25 cellular contexts compared by ENCODE assay signal in genomic region chr20:21353236-21353635, GRCh38. TPM values are rescaled to one million over a fixed set of nuclear protein-coding genes. Genes with fewer than 3 reads are reported as not detected.
DNase-seq lines count a peak whose midpoint lies in the region; TF ChIP-seq lines count a peak whose summit lies in the region.
"Had no signal": no experiment of that assay in that cellular context is flagged by ENCODE, and none has a peak within 500 bp of the region (broad histone marks: within the 10 kb centered on the region; RNA-seq: fewer than 3 reads in every experiment).

No MANE protein-coding gene starts in this region.

- peaks cover 6 to 20% (median 16%) of the 10 kb centered on the region in 3 donors for H3K36me3 Mint-ChIP-seq in immature natural killer cell

- intact Hi-C loops in A673 (cut with micrococcal nuclease; ENCODE audit: unreplicated experiment) = no loop called here

- H3K27me3 ChIP-seq in ACC112 (ENCODE audit: insufficient read depth, low read length) = no peaks in the 10 kb centered on the region
- H3K27me3 ChIP-seq in A673 (replicated peaks; ENCODE audit: insufficient read depth, low read depth, low read length, poor library complexity) = no peaks in the 10 kb centered on the region
- H3K27me3 ChIP-seq: cardiac muscle cell, neural progenitor cell, thyroid gland had no signal

- H3K4me3 Mint-ChIP-seq in immature natural killer cell = no peak overlapping the region
- H3K4me3 Mint-ChIP-seq: activated naive CD8-positive, alpha-beta T cell; activated T-helper 1 cell treated with anti-CD3 and anti-CD28 coated beads, Interleukin-12 subunit alpha, Interleukin-12 subunit beta, Interleukin-2, Interleukin-4 antibody, amounts not matched to agents 30 ng/mL and 10 ng/mL and 1 ng/mL, durations not matched to agents 14 hours and 24 hours and 36 hours; CD4-positive, alpha-beta memory T cell; H9; neural progenitor cell; stimulated activated naive B cell treated with anti-CD40 and anti-IgM and Interleukin-4, amounts not matched to agents 10 μg/mL and 1 μg/mL and 100 μg/mL, for 72 hours; T-helper 2 cell treated with Interferon-gamma antibody and Interleukin-4, amounts not matched to agents 5 μg/mL and 100 μg/mL, for 36 hours had no signal

- H3K36me3 ChIP-seq in ACC112 (ENCODE audit: insufficient read depth, low read length) = peaks cover 27% of the 10 kb centered on the region
- H3K36me3 ChIP-seq in A673 (ENCODE audit: insufficient read depth, low read length, poor library complexity, severe bottlenecking) = peaks cover 52% of the 10 kb centered on the region

- DNase-seq in HS-27A (ENCODE audit: low read depth) (peak; percentile 36), astrocyte of the spinal cord (ENCODE audit: low read depth, low spot score) (peak; percentile 38), iris pigment epithelial cell (ENCODE audit: low read depth) (peak; percentile 82), immature natural killer cell (no peak), NCI-H345 (lab: John Stamatoyannopoulos, UW) (no peak), midbrain (lab: John Stamatoyannopoulos, UW) (no peak), A673 (ENCODE audit: low spot score) (no peak)
- DNase-seq: activated CD4-positive, CD25-positive, alpha-beta regulatory T cell treated with anti-CD3 and anti-CD28 coated beads, Interleukin-2, amount 50 U/mL, for 72 hours; CD4-positive, alpha-beta memory T cell; DMS53; H9; left colon; NCI-H1092 treated with DMSO at 0.1 percent for 48 hours; NCI-H526 treated with DMSO at 0.1 percent for 48 hours; right cardiac atrium; stimulated activated naive B cell treated with anti-CD40 and anti-IgM and Interleukin-4, amounts not matched to agents 10 μg/mL and 1 μg/mL and 100 μg/mL, for 72 hours; thyroid gland had no signal

- H3K9me3 ChIP-seq in A673 (ENCODE audit: low read depth, low read length, poor library complexity, severe bottlenecking) = no peaks in the 10 kb centered on the region
- H3K9me3 ChIP-seq: thyroid gland had no signal

- no peaks in the 10 kb centered on the region for H3K4me1 Mint-ChIP-seq in immature natural killer cell
- H3K4me1 Mint-ChIP-seq: H9; stimulated activated naive B cell treated with anti-CD40 and anti-IgM and Interleukin-4, amounts not matched to agents 10 μg/mL and 1 μg/mL and 100 μg/mL, for 72 hours had no signal

- no peak overlapping the region for H3K4me3 ChIP-seq in ACC112 (ENCODE audit: low read depth, low read length)
- no peak overlapping the region for H3K4me3 ChIP-seq in astrocyte of the spinal cord (ENCODE audit: low read depth, low read length)
- H3K4me3 ChIP-seq in A673 (ENCODE audit: low read depth, low read length, poor library complexity, severe bottlenecking) = no peak overlapping the region
- H3K4me3 ChIP-seq: cardiac muscle cell, neural progenitor cell, thyroid gland had no signal

- no peaks in the 10 kb centered on the region for H3K9me3 Mint-ChIP-seq in immature natural killer cell
- H3K9me3 Mint-ChIP-seq: activated T-helper 1 cell treated with anti-CD3 and anti-CD28 coated beads, Interleukin-12 subunit alpha, Interleukin-12 subunit beta, Interleukin-2, Interleukin-4 antibody, amounts not matched to agents 30 ng/mL and 10 ng/mL and 1 ng/mL, durations not matched to agents 14 hours and 24 hours and 36 hours; CD4-positive, alpha-beta memory T cell; H9; neural progenitor cell; stimulated activated naive B cell treated with anti-CD40 and anti-IgM and Interleukin-4, amounts not matched to agents 10 μg/mL and 1 μg/mL and 100 μg/mL, for 72 hours; T-helper 2 cell treated with Interferon-gamma antibody and Interleukin-4, amounts not matched to agents 5 μg/mL and 100 μg/mL, for 36 hours had no signal

- CTCF ChIA-PET in A673 (lab: Charles Lee) = no interaction called here

- no peak overlapping the region for H2AFZ ChIP-seq in ACC112 (ENCODE audit: low read length, unreplicated experiment)
- H2AFZ ChIP-seq: neural progenitor cell had no signal

- no peak for TF ChIP-seq CTCF in astrocyte of the spinal cord (IDR thresholded peaks at IDR 0.05; ENCODE audit: low read depth, low read length)
- no peak for TF ChIP-seq CTCF in A673 (conservative IDR thresholded peaks at IDR 0.05; ENCODE audit: low read depth, low read length)

- BruUV-seq in A673 (replicated peaks; lab: Mats Ljungman, UMichigan) = no TSS peak

- POLR2A ChIA-PET in A673 (lab: Charles Lee; ENCODE audit: low non-redundant PET) = no interaction called here

- H3K27ac ChIP-seq in ACC112 (ENCODE audit: low read depth, low read length) = peak overlapping the region; percentile 14; the same call in 1 of the 2 replicates
- no peak overlapping the region for H3K27ac ChIP-seq in A673 (ENCODE audit: low read depth, low read length, poor library complexity, severe bottlenecking)
- H3K27ac ChIP-seq: cardiac muscle cell, neural progenitor cell, thyroid gland had no signal

- H3K27me3 Mint-ChIP-seq in immature natural killer cell (ENCODE audit: low read depth in 3 of 3) = no peaks in the 10 kb centered on the region
- H3K27me3 Mint-ChIP-seq: activated naive CD8-positive, alpha-beta T cell; CD4-positive, alpha-beta memory T cell; stimulated activated naive B cell treated with anti-CD40 and anti-IgM and Interleukin-4, amounts not matched to agents 10 μg/mL and 1 μg/mL and 100 μg/mL, for 72 hours had no signal

- in situ Hi-C loops in astrocyte of the spinal cord (cut with HindIII; ENCODE audit: low sequenced_read_pairs) = no loop called here

- H3K79me2 ChIP-seq in ACC112 (ENCODE audit: control insufficient read depth, insufficient read depth, low read length, unreplicated experiment) = no peaks in the 10 kb centered on the region

- H3K4me1 ChIP-seq in ACC112 (ENCODE audit: control insufficient read depth, insufficient read depth, low read length, unreplicated experiment) = peaks cover 8% of the 10 kb centered on the region
- peaks cover 6% of the 10 kb centered on the region for H3K4me1 ChIP-seq in A673 (ENCODE audit: insufficient read depth, low read length, poor library complexity, severe bottlenecking)
- H3K4me1 ChIP-seq: thyroid gland had no signal

- H3K27ac Mint-ChIP-seq in immature natural killer cell = no peak overlapping the region
- H3K27ac Mint-ChIP-seq: activated naive CD8-positive, alpha-beta T cell; activated T-helper 1 cell treated with anti-CD3 and anti-CD28 coated beads, Interleukin-12 subunit alpha, Interleukin-12 subunit beta, Interleukin-2, Interleukin-4 antibody, amounts not matched to agents 30 ng/mL and 10 ng/mL and 1 ng/mL, durations not matched to agents 14 hours and 24 hours and 36 hours; H9; neural progenitor cell; stimulated activated naive B cell treated with anti-CD40 and anti-IgM and Interleukin-4, amounts not matched to agents 10 μg/mL and 1 μg/mL and 100 μg/mL, for 72 hours; T-helper 2 cell treated with Interferon-gamma antibody and Interleukin-4, amounts not matched to agents 5 μg/mL and 100 μg/mL, for 36 hours had no signal

RNA-seq across cellular contexts. Expression of gene NKX2-4, which starts 44.1 kb away (rescaled TPM):
- not detected for polyA plus RNA-seq in immature natural killer cell
- 0.13 TPM in 2 replicates for total RNA-seq in A673 (2021)
- total RNA-seq: activated CD8-positive, alpha-beta memory T cell treated with anti-CD3 and anti-CD28 coated beads for 36 hours; activated T-helper 1 cell treated with anti-CD3 and anti-CD28 coated beads, Interleukin-12 subunit alpha, Interleukin-12 subunit beta, Interleukin-2, Interleukin-4 antibody, amounts not matched to agents 30 ng/mL and 10 ng/mL and 1 ng/mL, durations not matched to agents 14 hours and 24 hours and 36 hours; cardiac muscle cell; CD4-positive, alpha-beta memory T cell; left colon; mononuclear cell; right cardiac atrium had no signal
- polyA plus RNA-seq: cardiac muscle cell; CD4-positive, alpha-beta memory T cell; right cardiac atrium had no signal

RNA-seq across cellular contexts. Expression of gene XRN2, which starts 50.1 kb away (rescaled TPM):
- 10 to 100 TPM; 52.7 to 63.9 (median 61.2) TPM for polyA plus RNA-seq in immature natural killer cell
- 121 and 122 TPM in 2 replicates for total RNA-seq in A673 (2021)

Comparison
In these comparisons a context has a peak if more than half of its experiments do, and no peak if none do; other contexts are left out.
1. DNase-seq: peak in HS-27A (single experiment), astrocyte of the spinal cord (single experiment) and iris pigment epithelial cell (single experiment); none in immature natural killer cell (0 of 3), NCI-H345 (single experiment), midbrain (single experiment) and A673 (single experiment).